ENCODE assay signal across 8 cellular contexts in genomic region chr12:53005215-53005985, GRCh38. TPM values are rescaled to one million over a fixed set of nuclear protein-coding genes. Genes with fewer than 3 reads are reported as not detected.
DNase-seq lines count a peak whose midpoint lies in the region; ATAC-seq, FAIRE-seq and TF ChIP-seq lines count a peak whose summit lies in the region.

No MANE protein-coding gene starts in this region.

- peak overlapping the region; percentile 98 to 100 (median 99) for H3K4me3 Mint-ChIP-seq in CD8-positive, alpha-beta memory T cell
- H3K4me3 Mint-ChIP-seq in stimulated activated memory B cell treated with anti-CD40 and anti-IgM and Interleukin-4, amounts not matched to agents 10 μg/mL and 1 μg/mL and 100 μg/mL, for 72 hours = peak overlapping the region; percentile 96

- peak overlapping the region; percentile 100 for H3K4me3 ChIP-seq in CD8-positive, alpha-beta memory T cell (ENCODE audit: low read length)
- H3K4me3 ChIP-seq in Jurkat, Clone E6-1 (ENCODE audit: low read length) = peak overlapping the region; percentile 99
- H3K4me3 ChIP-seq in ascending aorta (peak overlapping the region; percentile 84 to 89), keratinocyte (ENCODE audit: control insufficient read depth in 2 of 3, extremely low read depth in 1 of 3, insufficient read depth in 2 of 3, low read depth in 1 of 3, low read length in 3 of 3) (peak overlapping the region; percentile 66 to 78 (median 77))

- H3K27ac Mint-ChIP-seq in CD8-positive, alpha-beta memory T cell = peak overlapping the region; percentile 95 to 99 (median 98)
- peak overlapping the region; percentile 99 for H3K27ac Mint-ChIP-seq in stimulated activated memory B cell treated with anti-CD40 and anti-IgM and Interleukin-4, amounts not matched to agents 10 μg/mL and 1 μg/mL and 100 μg/mL, for 72 hours

- H3K9me3 ChIP-seq in CD8-positive, alpha-beta memory T cell (ENCODE audit: low read length) = no peaks in the 10 kb centered on the region
- H3K9me3 ChIP-seq in ascending aorta (no peaks in the 10 kb centered on the region), keratinocyte (ENCODE audit: control insufficient read depth, low read depth, low read length) (no peaks in the 10 kb centered on the region)

- H3K9ac ChIP-seq in keratinocyte (ENCODE audit: control insufficient read depth, extremely low read depth, insufficient read depth, low read length) = peak overlapping the region; percentile 100

- DNase-seq in CD8-positive, alpha-beta memory T cell = no peak
- no peak for DNase-seq in Jurkat, Clone E6-1 (ENCODE audit: low read depth, low spot score)
- DNase-seq in ascending aorta (ENCODE audit: low spot score in 2 of 2) (no peak), keratinocyte (ENCODE audit: low read depth, low spot score) (no peak), NCI-H446 treated with DMSO at 0.1 percent for 48 hours (lab: John Stamatoyannopoulos, UW) (no peak)

- no peaks in the 10 kb centered on the region for H3K9me3 Mint-ChIP-seq in CD8-positive, alpha-beta memory T cell
- H3K9me3 Mint-ChIP-seq in stimulated activated memory B cell treated with anti-CD40 and anti-IgM and Interleukin-4, amounts not matched to agents 10 μg/mL and 1 μg/mL and 100 μg/mL, for 72 hours = no peaks in the 10 kb centered on the region

- peaks cover 0 to 24% (median 0%) of the 10 kb centered on the region in 3 donors for H3K36me3 Mint-ChIP-seq in CD8-positive, alpha-beta memory T cell
- H3K36me3 Mint-ChIP-seq in stimulated activated memory B cell treated with anti-CD40 and anti-IgM and Interleukin-4, amounts not matched to agents 10 μg/mL and 1 μg/mL and 100 μg/mL, for 72 hours = peaks cover 23% of the 10 kb centered on the region

- peaks cover 4% of the 10 kb centered on the region for H3K36me3 ChIP-seq in CD8-positive, alpha-beta memory T cell (ENCODE audit: insufficient read depth, low read length)
- H3K36me3 ChIP-seq in ascending aorta (no peaks in the 10 kb centered on the region), keratinocyte (ENCODE audit: control insufficient read depth in 2 of 2, extremely low read depth in 1 of 2, insufficient read depth in 2 of 2, low read length in 2 of 2) (peaks cover 0 to 18% of the 10 kb centered on the region in 2 experiments)

- H3K27ac ChIP-seq in CD8-positive, alpha-beta memory T cell (ENCODE audit: low read depth, low read length) = peak overlapping the region; percentile 74
- H3K27ac ChIP-seq in ascending aorta (peak overlapping the region; percentile 58 to 65), keratinocyte (ENCODE audit: control insufficient read depth, insufficient read depth, low read length) (peak overlapping the region; percentile 81)

- H2AFZ ChIP-seq in keratinocyte (ENCODE audit: control insufficient read depth, low read length) = peak overlapping the region; percentile 81

- no peak for ATAC-seq in stimulated activated memory B cell treated with anti-CD40 and anti-IgM and Interleukin-4, amounts not matched to agents 10 μg/mL and 1 μg/mL and 100 μg/mL, for 72 hours
- ATAC-seq in HG02588 (IDR thresholded peaks at IDR 0.05; ENCODE audit: unreplicated experiment) (no peak), HG02884 (IDR thresholded peaks at IDR 0.05; ENCODE audit: unreplicated experiment) (no peak)

- no peaks in the 10 kb centered on the region for H3K27me3 ChIP-seq in CD8-positive, alpha-beta memory T cell (ENCODE audit: insufficient read depth, low read length, poor library complexity, severe bottlenecking)
- no peaks in the 10 kb centered on the region for H3K27me3 ChIP-seq in ascending aorta
- H3K27me3 ChIP-seq in keratinocyte (ENCODE audit: control insufficient read depth, extremely low read depth, insufficient read depth, low read length) = no peaks in the 10 kb centered on the region

- peaks cover 6 to 9% of the 10 kb centered on the region in 2 donors for H3K27me3 Mint-ChIP-seq in CD8-positive, alpha-beta memory T cell
- H3K27me3 Mint-ChIP-seq in stimulated activated memory B cell treated with anti-CD40 and anti-IgM and Interleukin-4, amounts not matched to agents 10 μg/mL and 1 μg/mL and 100 μg/mL, for 72 hours = no peaks in the 10 kb centered on the region

- POLR2A ChIA-PET in CD8-positive, alpha-beta memory T cell (lab: Charles Lee) = interaction anchor here (0.5 to 1.3 kb wide), 12 partner anchors 41 to 1788 kb away, joined by 3 to 9 read pairs (median 4); partner anchors contain the start of genes CISTR, PFDN5, POU6F1 and PRR13

- peaks cover 9% of the 10 kb centered on the region for H4K20me1 ChIP-seq in keratinocyte (ENCODE audit: control insufficient read depth, extremely low read depth, insufficient read depth, low read length)

- peaks cover 39% of the 10 kb centered on the region for H3K4me1 ChIP-seq in CD8-positive, alpha-beta memory T cell (ENCODE audit: insufficient read depth, low read length)
- H3K4me1 ChIP-seq in ascending aorta = peaks cover 14 to 28% of the 10 kb centered on the region in 2 donors
- H3K4me1 ChIP-seq in keratinocyte (ENCODE audit: control insufficient read depth, extremely low read depth, insufficient read depth, low read length) = peaks cover 40% of the 10 kb centered on the region

- no peaks in the 10 kb centered on the region for H3K9me1 ChIP-seq in keratinocyte (ENCODE audit: control insufficient read depth, extremely low read depth, insufficient read depth, low read length)

- dilution Hi-C loops in keratinocyte (cut with MboI; ENCODE audit: extremely low pct_ligation_motif_present, low sequenced_read_pairs) = no loop called here

- no peak for FAIRE-seq in keratinocyte (lab: Jason Lieb, UNC)

- CTCF ChIA-PET in CD8-positive, alpha-beta memory T cell (lab: Charles Lee) = interaction anchor here (0.7 to 1.3 kb wide), 7 partner anchors 26 to 318 kb away, joined by 3 to 5 read pairs (median 3); no protein-coding TSS in a partner anchor

- H3K79me2 ChIP-seq in keratinocyte (ENCODE audit: control insufficient read depth, insufficient read depth, low read length) = peaks cover 43% of the 10 kb centered on the region

- intact Hi-C loops in ascending aorta (cut with DNase I) = loop anchor here (10.0 kb wide), 2 partner anchors 861 to 981 kb away; no protein-coding TSS in a partner anchor

- peaks cover 38 to 49% (median 41%) of the 10 kb centered on the region in 3 donors for H3K4me1 Mint-ChIP-seq in CD8-positive, alpha-beta memory T cell
- H3K4me1 Mint-ChIP-seq in stimulated activated memory B cell treated with anti-CD40 and anti-IgM and Interleukin-4, amounts not matched to agents 10 μg/mL and 1 μg/mL and 100 μg/mL, for 72 hours = peaks cover 46% of the 10 kb centered on the region

- H3K4me2 ChIP-seq in keratinocyte (ENCODE audit: control insufficient read depth, extremely low read depth, insufficient read depth, low read depth, low read length) = peak overlapping the region; percentile 63

- TF ChIP-seq CTCF in ascending aorta (IDR thresholded peaks at IDR 0.05) = no peak
- no peak for TF ChIP-seq CTCF in keratinocyte (optimal IDR thresholded peaks at IDR 0.05 in 1 of 3, IDR thresholded peaks at IDR 0.05 in 1 of 3, conservative IDR thresholded peaks at IDR 0.05 in 1 of 3; ENCODE audit: extremely low read depth in 1 of 3, insufficient read depth in 2 of 3, low read length in 3 of 3)

RNA-seq across cellular contexts. Expression of gene EIF4B, which starts 0.9 kb away (rescaled TPM):
- total RNA-seq in CD8-positive, alpha-beta memory T cell = 100 to 1,000 TPM; 644 to 660 TPM
- polyA plus RNA-seq in CD8-positive, alpha-beta memory T cell = 114 TPM
- polyA plus RNA-seq in Jurkat, Clone E6-1 (2012; ENCODE audit: insufficient read depth, insufficient read length) = 272 TPM
- total RNA-seq in ascending aorta = 181 TPM
- 323 to 422 TPM (median 378 TPM) in 3 replicates for polyA plus RNA-seq in keratinocyte
- polyA plus RNA-seq in keratinocyte (2011; ENCODE audit: low read depth) = 491 TPM
- 436 and 450 TPM in 2 replicates for polyA plus RNA-seq in keratinocyte (2011; cell fraction: cytosol; rRNA removed)
- polyA plus RNA-seq in keratinocyte (2011; cell fraction: nucleus; rRNA removed) = 235 and 262 TPM in 2 replicates
- polyA plus RNA-seq in keratinocyte (2012; ENCODE audit: low replicate concordance) = 323 and 351 TPM in 2 replicates
- 427 to 700 TPM (median 612 TPM) in 3 replicates for polyA minus RNA-seq in keratinocyte
- polyA minus RNA-seq in keratinocyte (2011; cell fraction: cytosol; rRNA and poly(A)+ RNA removed) = 447 TPM
- polyA minus RNA-seq in keratinocyte (2011; cell fraction: nucleus; rRNA and poly(A)+ RNA removed) = 142 and 249 TPM in 2 replicates

RNA-seq across cellular contexts. Expression of gene TNS2, which starts 44.5 kb away (rescaled TPM):
- total RNA-seq in CD8-positive, alpha-beta memory T cell = 1 to 10 TPM; 2.1 to 5.6 TPM
- polyA plus RNA-seq in CD8-positive, alpha-beta memory T cell = 0.35 TPM
- polyA plus RNA-seq in Jurkat, Clone E6-1 (2012; ENCODE audit: insufficient read depth, insufficient read length) = 1.9 TPM
- total RNA-seq in ascending aorta = 608 TPM
- 0.72 to 1.1 TPM (median 0.80 TPM) in 3 replicates for polyA plus RNA-seq in keratinocyte
- not detected for polyA plus RNA-seq in keratinocyte (2011; ENCODE audit: low read depth)
- polyA plus RNA-seq in keratinocyte (2011; cell fraction: cytosol; rRNA removed) = 0.63 and 1.3 TPM in 2 replicates
- 7.0 and 12.7 TPM in 2 replicates for polyA plus RNA-seq in keratinocyte (2011; cell fraction: nucleus; rRNA removed)
- polyA plus RNA-seq in keratinocyte (2012; ENCODE audit: low replicate concordance) = 0.89 and 2.3 TPM in 2 replicates
- polyA minus RNA-seq in keratinocyte = 1.9 to 7.2 TPM (median 3.0 TPM) in 3 replicates
- polyA minus RNA-seq in keratinocyte (2011; cell fraction: cytosol; rRNA and poly(A)+ RNA removed) = 6.9 TPM
- polyA minus RNA-seq in keratinocyte (2011; cell fraction: nucleus; rRNA and poly(A)+ RNA removed) = 4.9 and 5.1 TPM in 2 replicates

RNA-seq across cellular contexts. Expression of gene KRT18, which starts 56.5 kb away (rescaled TPM):
- total RNA-seq in CD8-positive, alpha-beta memory T cell = 1 to 10 TPM; 3.5 to 3.9 TPM
- polyA plus RNA-seq in CD8-positive, alpha-beta memory T cell = 4.0 TPM
- 12.9 TPM for polyA plus RNA-seq in Jurkat, Clone E6-1 (2012; ENCODE audit: insufficient read depth, insufficient read length)
- 285 TPM for total RNA-seq in ascending aorta
- polyA plus RNA-seq in keratinocyte = 75.1 to 423 TPM (median 182 TPM) in 3 replicates
- polyA plus RNA-seq in keratinocyte (2011; ENCODE audit: low read depth) = 53.0 TPM
- polyA plus RNA-seq in keratinocyte (2011; cell fraction: cytosol; rRNA removed) = 119 and 164 TPM in 2 replicates
- polyA plus RNA-seq in keratinocyte (2011; cell fraction: nucleus; rRNA removed) = 90.3 and 92.6 TPM in 2 replicates
- polyA plus RNA-seq in keratinocyte (2012; ENCODE audit: low replicate concordance) = 75.5 and 388 TPM in 2 replicates
- 62.1 to 507 TPM (median 158 TPM) in 3 replicates for polyA minus RNA-seq in keratinocyte
- polyA minus RNA-seq in keratinocyte (2011; cell fraction: cytosol; rRNA and poly(A)+ RNA removed) = 123 TPM
- polyA minus RNA-seq in keratinocyte (2011; cell fraction: nucleus; rRNA and poly(A)+ RNA removed) = 29.4 and 32.0 TPM in 2 replicates

Comparison
In these comparisons a context has a peak if more than half of its experiments do, and no peak if none do; other contexts are left out.
1. RNA of gene TNS2, which starts 44.5 kb away (total RNA-seq): 608 TPM in ascending aorta (single experiment); 2.1 to 5.6 TPM in CD8-positive, alpha-beta memory T cell; every median in the first group is over 10 times any median in the second.
2. RNA of gene KRT18, which starts 56.5 kb away (total RNA-seq): 285 TPM in ascending aorta (single experiment); 3.5 to 3.9 TPM in CD8-positive, alpha-beta memory T cell; every median in the first group is over 10 times any median in the second.
3. Peak in every context shown above with its lines, with median percentiles within 50 percentile points of each other: H3K27ac ChIP-seq and H3K4me3 ChIP-seq.